28 cellular contexts compared by ENCODE assay signal in genomic region chr2:71849111-71849510, GRCh38.
"Had no signal": no experiment of that assay in that cellular context is flagged by ENCODE, and none has a peak within 500 bp of the region (broad histone marks: within the 10 kb centered on the region; RNA-seq: fewer than 3 reads in every experiment).

No MANE protein-coding gene starts in this region.

- H3K27ac Mint-ChIP-seq: activated CD4-positive, alpha-beta memory T cell treated with anti-CD3 and anti-CD28 coated beads for 36 hours; activated CD4-positive, alpha-beta T cell treated with anti-CD3 and anti-CD28 coated beads, Interleukin-2, amount 10 ng/mL, durations not matched to agents 24 days and 14 days; activated naive CD4-positive, alpha-beta T cell treated with anti-CD3 and anti-CD28 coated beads, Interleukin-2, amount 10 ng/mL, durations not matched to agents 7 days and 5 days; activated naive CD8-positive, alpha-beta T cell treated with anti-CD3 and anti-CD28 coated beads, Interleukin-2, amount 10 ng/mL, durations not matched to agents 7 days and 5 days; activated T-cell treated with anti-CD3 and anti-CD28 coated beads, Interleukin-2, amount 50 U/mL, for 24 hours; naive thymus-derived CD4-positive, alpha-beta T cell; neural progenitor cell; stimulated activated naive B cell treated with anti-CD40 and anti-IgM and Interleukin-4, amounts not matched to agents 10 μg/mL and 1 μg/mL and 100 μg/mL, for 72 hours; T-helper 1 cell treated with Interleukin-12 subunit alpha and Interleukin-12 subunit beta and Interleukin-4 antibody, amounts not matched to agents 30 μg/mL and 1 μg/mL, for 36 hours had no signal

- H2AFZ ChIP-seq: neural progenitor cell had no signal

- H3K9me3 Mint-ChIP-seq: activated CD4-positive, alpha-beta memory T cell treated with anti-CD3 and anti-CD28 coated beads for 36 hours; activated CD4-positive, alpha-beta T cell treated with anti-CD3 and anti-CD28 coated beads, Interleukin-2, amount 10 ng/mL, durations not matched to agents 24 days and 14 days; activated naive CD4-positive, alpha-beta T cell treated with anti-CD3 and anti-CD28 coated beads, Interleukin-2, amount 10 ng/mL, durations not matched to agents 7 days and 5 days; activated naive CD8-positive, alpha-beta T cell treated with anti-CD3 and anti-CD28 coated beads, Interleukin-2, amount 10 ng/mL, durations not matched to agents 7 days and 5 days; activated T-cell treated with anti-CD3 and anti-CD28 coated beads, Interleukin-2, amount 50 U/mL, for 24 hours; neural progenitor cell; stimulated activated naive B cell treated with anti-CD40 and anti-IgM and Interleukin-4, amounts not matched to agents 10 μg/mL and 1 μg/mL and 100 μg/mL, for 72 hours; T-helper 1 cell treated with Interleukin-12 subunit alpha and Interleukin-12 subunit beta and Interleukin-4 antibody, amounts not matched to agents 30 μg/mL and 1 μg/mL, for 36 hours had no signal

- H3K27me3 ChIP-seq: neural progenitor cell, transverse colon had no signal

- ATAC-seq: esophagus mucosa; foreskin keratinocyte; heart left ventricle; naive thymus-derived CD4-positive, alpha-beta T cell; stimulated activated naive B cell treated with anti-CD40 and anti-IgM and Interleukin-4, amounts not matched to agents 10 μg/mL and 1 μg/mL and 100 μg/mL, for 72 hours had no signal

- H3K27me3 Mint-ChIP-seq: activated naive CD8-positive, alpha-beta T cell treated with anti-CD3 and anti-CD28 coated beads, Interleukin-2, amount 10 ng/mL, durations not matched to agents 7 days and 5 days had no signal

- H3K4me1 ChIP-seq: foreskin keratinocyte, neural progenitor cell had no signal

- H3K36me3 Mint-ChIP-seq: activated CD4-positive, alpha-beta memory T cell treated with anti-CD3 and anti-CD28 coated beads for 36 hours; activated naive CD4-positive, alpha-beta T cell treated with anti-CD3 and anti-CD28 coated beads, Interleukin-2, amount 10 ng/mL, durations not matched to agents 7 days and 5 days; activated naive CD8-positive, alpha-beta T cell treated with anti-CD3 and anti-CD28 coated beads, Interleukin-2, amount 10 ng/mL, durations not matched to agents 7 days and 5 days; naive thymus-derived CD4-positive, alpha-beta T cell; neural progenitor cell; stimulated activated naive B cell treated with anti-CD40 and anti-IgM and Interleukin-4, amounts not matched to agents 10 μg/mL and 1 μg/mL and 100 μg/mL, for 72 hours had no signal

- H3K9me3 ChIP-seq: heart left ventricle, stomach, transverse colon had no signal

- H3K36me3 ChIP-seq: brain microvascular endothelial cell, heart left ventricle, neural progenitor cell, stomach, transverse colon had no signal

- H3K4me2 ChIP-seq: neural progenitor cell had no signal

- H3K4me3 Mint-ChIP-seq: activated CD4-positive, alpha-beta memory T cell treated with anti-CD3 and anti-CD28 coated beads for 36 hours; activated CD4-positive, alpha-beta T cell treated with anti-CD3 and anti-CD28 coated beads, Interleukin-2, amount 10 ng/mL, durations not matched to agents 24 days and 14 days; activated naive CD4-positive, alpha-beta T cell treated with anti-CD3 and anti-CD28 coated beads, Interleukin-2, amount 10 ng/mL, durations not matched to agents 7 days and 5 days; activated naive CD8-positive, alpha-beta T cell treated with anti-CD3 and anti-CD28 coated beads, Interleukin-2, amount 10 ng/mL, durations not matched to agents 7 days and 5 days; activated T-cell treated with anti-CD3 and anti-CD28 coated beads, Interleukin-2, amount 50 U/mL, for 24 hours; naive thymus-derived CD4-positive, alpha-beta T cell; neural progenitor cell; stimulated activated naive B cell treated with anti-CD40 and anti-IgM and Interleukin-4, amounts not matched to agents 10 μg/mL and 1 μg/mL and 100 μg/mL, for 72 hours; T-helper 1 cell treated with Interleukin-12 subunit alpha and Interleukin-12 subunit beta and Interleukin-4 antibody, amounts not matched to agents 30 μg/mL and 1 μg/mL, for 36 hours had no signal

- H3K4me1 Mint-ChIP-seq: activated CD4-positive, alpha-beta T cell treated with anti-CD3 and anti-CD28 coated beads, Interleukin-2, amount 10 ng/mL, durations not matched to agents 24 days and 14 days; activated naive CD4-positive, alpha-beta T cell treated with anti-CD3 and anti-CD28 coated beads, Interleukin-2, amount 10 ng/mL, durations not matched to agents 7 days and 5 days; activated naive CD8-positive, alpha-beta T cell treated with anti-CD3 and anti-CD28 coated beads, Interleukin-2, amount 10 ng/mL, durations not matched to agents 7 days and 5 days; naive thymus-derived CD4-positive, alpha-beta T cell; neural progenitor cell; stimulated activated naive B cell treated with anti-CD40 and anti-IgM and Interleukin-4, amounts not matched to agents 10 μg/mL and 1 μg/mL and 100 μg/mL, for 72 hours had no signal

- DNase-seq: activated CD4-positive, alpha-beta memory T cell treated with anti-CD3 and anti-CD28 coated beads for 36 hours; activated CD4-positive, alpha-beta T cell treated with anti-CD3 and anti-CD28 coated beads, Interleukin-2, amount 10 ng/mL, durations not matched to agents 24 days and 14 days; activated CD4-positive, CD25-positive, alpha-beta regulatory T cell treated with anti-CD3 and anti-CD28 coated beads, Interleukin-2, amount 50 U/mL, for 72 hours; activated CD8-positive, alpha-beta memory T cell treated with anti-CD3 and anti-CD28 coated beads, Interleukin-2, amount 50 U/mL, for 48 hours; activated gamma-delta T cell; activated naive CD4-positive, alpha-beta T cell treated with anti-CD3 and anti-CD28 coated beads, Interleukin-2, amount 10 ng/mL, durations not matched to agents 7 days and 5 days; activated naive CD8-positive, alpha-beta T cell treated with anti-CD3 and anti-CD28 coated beads, Interleukin-2, amount 10 ng/mL, durations not matched to agents 7 days and 5 days; activated T-cell treated with anti-CD3 and anti-CD28 coated beads, Interleukin-2, amount 50 U/mL, for 24 hours; brain microvascular endothelial cell; foreskin keratinocyte; heart left ventricle; hypothalamus; kidney glomerular epithelial cell; left ventricle myocardium superior; midbrain; naive thymus-derived CD4-positive, alpha-beta T cell; stimulated activated CD4-positive, alpha-beta T cell treated with anti-CD3 and anti-CD28 coated beads, Interleukin-15, amount 100 ng/mL, for 24 hours; stimulated activated CD4-positive, alpha-beta T cell treated with anti-CD3 and anti-CD28 coated beads, Interleukin-2, amount 100 ng/mL, for 24 hours; stimulated activated naive B cell treated with anti-CD40 and anti-IgM and Interleukin-4, amounts not matched to agents 10 μg/mL and 1 μg/mL and 100 μg/mL, for 72 hours; stomach; SW 1271; T-helper 9 cell; transverse colon had no signal

- H3K27ac ChIP-seq: brain microvascular endothelial cell, dorsolateral prefrontal cortex, foreskin keratinocyte, heart left ventricle, neural progenitor cell, stomach, transverse colon had no signal

- H3K4me3 ChIP-seq: coronary artery, dorsolateral prefrontal cortex, heart left ventricle, neural progenitor cell, stomach, transverse colon had no signal
